1 cellular context compared by ENCODE assay signal in genomic region chr5:50440651-50441478, GRCh38.
TF ChIP-seq lines count a peak whose summit lies in the region.

EMB (minus strand) TSS chr5:50441288; CDS start chr5:50441151, 137 bp downstream.

TF ChIP-seq in HEK293, 187 proteins besides CTCF, POLR2A, EP300 and RAD21 (continued from another document):
- TF ChIP-seq INSM2 (tag by site-specific recombination; IDR thresholded peaks at IDR 0.05) (no peak), ZNF423 (tag by site-specific recombination; IDR thresholded peaks at IDR 0.05) (peak; percentile 87), ZNF24 (tag by site-specific recombination; IDR thresholded peaks at IDR 0.05) (no peak), ZNF548 (tag by site-specific recombination; IDR thresholded peaks at IDR 0.05) (no peak), ZNF37A (tag by site-specific recombination; IDR thresholded peaks at IDR 0.05) (no peak), ZEB2 (tag by site-specific recombination; IDR thresholded peaks at IDR 0.05) (peak; percentile 62), KLF10 (tag by site-specific recombination; IDR thresholded peaks at IDR 0.05) (no peak), ZNF585B (tag by site-specific recombination; IDR thresholded peaks at IDR 0.05) (0 out of 2 replicates have a peak, but pooled peaks have one; percentile 24), EGR2 (tag by site-specific recombination; IDR thresholded peaks at IDR 0.05; ENCODE audit: low read depth) (peak; percentile 60), ZNF2 (tag by site-specific recombination; IDR thresholded peaks at IDR 0.05) (peak; percentile 57), ZNF394 (tag by site-specific recombination; IDR thresholded peaks at IDR 0.05; ENCODE audit: borderline replicate concordance) (peak; percentile 72; the same call in 1 of the 2 replicates), ZBTB17 (tag by site-specific recombination; IDR thresholded peaks at IDR 0.05) (peak; percentile 92), ZBTB1 (tag by site-specific recombination; IDR thresholded peaks at IDR 0.05) (no peak)
